ENCODE assay signal across 28 cellular contexts in the genomic region with DNA sequence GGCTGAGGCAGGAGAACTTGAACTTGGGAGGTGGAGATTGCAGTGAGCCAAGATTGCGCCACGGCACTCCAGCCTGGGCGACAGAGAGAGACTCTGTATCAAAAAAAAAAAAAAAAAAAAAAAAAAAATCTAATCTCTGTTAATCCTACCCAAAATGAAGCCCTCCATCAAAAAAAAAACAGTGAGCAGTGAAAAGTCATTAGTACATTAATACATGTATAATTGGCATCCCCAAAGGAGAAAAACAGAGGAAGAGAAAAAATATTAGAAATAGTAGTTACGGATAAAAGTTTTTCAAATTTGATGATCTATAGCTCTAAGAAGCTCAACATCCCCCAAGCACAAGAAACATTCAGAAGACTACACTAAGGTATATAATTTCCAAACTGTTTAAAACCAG.
"Had no signal": no experiment of that assay in that cellular context is flagged by ENCODE, and none has a peak within 500 bp of the region (broad histone marks: within the 10 kb centered on the region; RNA-seq: fewer than 3 reads in every experiment).

No MANE protein-coding gene starts in this region.

- H3K9me3 Mint-ChIP-seq: activated CD8-positive, alpha-beta T cell treated with anti-CD3 and anti-CD28 coated beads for 36 hours; activated naive CD4-positive, alpha-beta T cell treated with anti-CD3 and anti-CD28 coated beads for 36 hours; activated naive CD8-positive, alpha-beta T cell treated with anti-CD3 and anti-CD28 coated beads, Interleukin-2, amount 10 ng/mL, durations not matched to agents 7 days and 5 days; central memory CD8-positive, alpha-beta T cell; dendritic cell treated with granulocyte-macrophage colony-stimulating factor and Interleukin-4, amounts not matched to agents 40 ng/mL and 50 ng/mL, for 4 days; endodermal cell; T-helper 1 cell treated with Interleukin-12 subunit alpha and Interleukin-12 subunit beta and Interleukin-4 antibody, amounts not matched to agents 30 μg/mL and 1 μg/mL, for 36 hours; T-helper 2 cell treated with Interferon-gamma antibody and Interleukin-4, amounts not matched to agents 5 μg/mL and 100 μg/mL, for 36 hours had no signal

- H3K27ac ChIP-seq: brain microvascular endothelial cell, coronary artery, dorsolateral prefrontal cortex, heart left ventricle, WERI-Rb-1 had no signal

- H3K27me3 Mint-ChIP-seq: activated B cell treated with CpG ODN at 0.5 μM for 24 hours; activated CD8-positive, alpha-beta T cell treated with anti-CD3 and anti-CD28 coated beads for 36 hours; activated naive CD8-positive, alpha-beta T cell treated with anti-CD3 and anti-CD28 coated beads, Interleukin-2, amount 10 ng/mL, durations not matched to agents 7 days and 5 days; central memory CD8-positive, alpha-beta T cell; dendritic cell treated with granulocyte-macrophage colony-stimulating factor and Interleukin-4, amounts not matched to agents 40 ng/mL and 50 ng/mL, for 4 days had no signal

- H3K4me3 ChIP-seq: coronary artery, dorsolateral prefrontal cortex, heart left ventricle had no signal

- DNase-seq: activated B cell treated with CpG ODN at 0.5 μM for 24 hours; activated CD4-positive, alpha-beta T cell treated with anti-CD3 and anti-CD28 coated beads for 48 hours; activated CD4-positive, alpha-beta T cell treated with anti-CD3 and anti-CD28 coated beads, Interleukin-2, amount 50 U/mL, for 1 hour; activated CD4-positive, alpha-beta T cell treated with anti-CD3 and anti-CD28 coated beads, Interleukin-2, amount 50 U/mL, for 48 hours; activated CD8-positive, alpha-beta memory T cell treated with anti-CD3 and anti-CD28 coated beads for 24 hours; activated CD8-positive, alpha-beta T cell treated with anti-CD3 and anti-CD28 coated beads for 36 hours; activated effector memory CD4-positive, alpha-beta T cell treated with anti-CD3 and anti-CD28 coated beads, Interleukin-2, amount 50 U/mL, for 16 hours; activated naive CD4-positive, alpha-beta T cell treated with anti-CD3 and anti-CD28 coated beads for 36 hours; activated naive CD8-positive, alpha-beta T cell treated with anti-CD3 and anti-CD28 coated beads, Interleukin-2, amount 10 ng/mL, durations not matched to agents 7 days and 5 days; activated T-cell treated with anti-CD3 and anti-CD28 coated beads, Interleukin-2, amount 50 U/mL, for 48 hours; amniotic stem cell; anterior cingulate cortex; brain microvascular endothelial cell; dorsolateral prefrontal cortex; effector memory CD4-positive, alpha-beta T cell; endodermal cell; foreskin fibroblast; glutamatergic neuron; heart left ventricle; T1000; WERI-Rb-1 had no signal

- H3K36me3 ChIP-seq: brain microvascular endothelial cell had no signal

- H3K4me3 Mint-ChIP-seq: activated B cell treated with CpG ODN at 0.5 μM for 24 hours; activated CD8-positive, alpha-beta T cell treated with anti-CD3 and anti-CD28 coated beads for 36 hours; activated naive CD4-positive, alpha-beta T cell treated with anti-CD3 and anti-CD28 coated beads for 36 hours; activated naive CD8-positive, alpha-beta T cell treated with anti-CD3 and anti-CD28 coated beads, Interleukin-2, amount 10 ng/mL, durations not matched to agents 7 days and 5 days; central memory CD8-positive, alpha-beta T cell; dendritic cell treated with granulocyte-macrophage colony-stimulating factor and Interleukin-4, amounts not matched to agents 40 ng/mL and 50 ng/mL, for 4 days; endodermal cell; T-helper 1 cell treated with Interleukin-12 subunit alpha and Interleukin-12 subunit beta and Interleukin-4 antibody, amounts not matched to agents 30 μg/mL and 1 μg/mL, for 36 hours; T-helper 2 cell treated with Interferon-gamma antibody and Interleukin-4, amounts not matched to agents 5 μg/mL and 100 μg/mL, for 36 hours had no signal

- ATAC-seq: activated CD4-positive, CD25-positive, alpha-beta regulatory T cell treated with anti-CD3 and anti-CD28 coated beads, Interleukin-2, amount 50 U/mL, for 24 hours; activated CD8-positive, alpha-beta T cell treated with anti-CD3 and anti-CD28 coated beads for 36 hours; esophagus mucosa; heart left ventricle had no signal

- H3K4me1 Mint-ChIP-seq: endodermal cell had no signal

- H3K27ac Mint-ChIP-seq: activated B cell treated with CpG ODN at 0.5 μM for 24 hours; activated CD8-positive, alpha-beta T cell treated with anti-CD3 and anti-CD28 coated beads for 36 hours; activated naive CD4-positive, alpha-beta T cell treated with anti-CD3 and anti-CD28 coated beads for 36 hours; activated naive CD8-positive, alpha-beta T cell treated with anti-CD3 and anti-CD28 coated beads, Interleukin-2, amount 10 ng/mL, durations not matched to agents 7 days and 5 days; dendritic cell treated with granulocyte-macrophage colony-stimulating factor and Interleukin-4, amounts not matched to agents 40 ng/mL and 50 ng/mL, for 4 days; endodermal cell; T-helper 1 cell treated with Interleukin-12 subunit alpha and Interleukin-12 subunit beta and Interleukin-4 antibody, amounts not matched to agents 30 μg/mL and 1 μg/mL, for 36 hours; T-helper 2 cell treated with Interferon-gamma antibody and Interleukin-4, amounts not matched to agents 5 μg/mL and 100 μg/mL, for 36 hours had no signal
